In genomic region chr1:87024936-87025537, GRCh38 we compare ENCODE assay signal across 9 cellular contexts.
DNase-seq lines count a peak whose midpoint lies in the region; ATAC-seq, FAIRE-seq and TF ChIP-seq lines count a peak whose summit lies in the region.
"Had no signal": no experiment of that assay in that cellular context is flagged by ENCODE, and none has a peak within 500 bp of the region (broad histone marks: within the 10 kb centered on the region; RNA-seq: fewer than 3 reads in every experiment).

No MANE protein-coding gene starts in this region.

- in situ Hi-C loops in Caki2 (cut with HindIII; ENCODE audit: low pct_unique_long_range_greater_than_20kb, low sequenced_read_pairs): no loop called here

- no peak overlapping the region for H3K9ac ChIP-seq in colonic mucosa (ENCODE audit: low read depth in 2 of 2, low read length in 2 of 2)

- H3K4me1 ChIP-seq in colonic mucosa (no peaks in the 10 kb centered on the region), thyroid gland (no peaks in the 10 kb centered on the region)

- no peak for TF ChIP-seq POLR2A in thyroid gland (IDR thresholded peaks at IDR 0.05)

- no peak overlapping the region for H3K4me3 ChIP-seq in colonic mucosa
- no peak overlapping the region for H3K4me3 ChIP-seq in thyroid gland (replicated peaks in 1 of 3)
- H3K4me3 ChIP-seq: SK-N-MC had no signal

- no peaks in the 10 kb centered on the region for H3K27me3 ChIP-seq in colonic mucosa
- no peaks in the 10 kb centered on the region for H3K27me3 ChIP-seq in thyroid gland

- WGBS in thyroid gland, 2 donors: 85 to 99% methylated on average over 2 of the region's 2 CpGs

- peak; percentile 77 for ATAC-seq in HG03378 (IDR thresholded peaks at IDR 0.05; ENCODE audit: unreplicated experiment)

- no peak overlapping the region for H3K27ac ChIP-seq in colonic mucosa
- no peak overlapping the region for H3K27ac ChIP-seq in thyroid gland
- H3K27ac ChIP-seq: SK-N-MC had no signal

- H3K9me3 ChIP-seq in colonic mucosa: no peaks in the 10 kb centered on the region
- no peaks in the 10 kb centered on the region for H3K9me3 ChIP-seq in thyroid gland

- H3K36me3 ChIP-seq in colonic mucosa: no peaks in the 10 kb centered on the region
- no peaks in the 10 kb centered on the region for H3K36me3 ChIP-seq in thyroid gland

- intact Hi-C loops in colonic mucosa (cut with DNase I) (no loop called here), thyroid gland (cut with DNase I) (no loop called here)

- peak; percentile 39 for FAIRE-seq in GM19239 (lab: Jason Lieb, UNC)

- peak; percentile 10 for DNase-seq in Caki2 (ENCODE audit: low read depth)
- DNase-seq in GM19239 (ENCODE audit: insufficient read length, low spot score): no peak
- peak; percentile 73 for DNase-seq in NCI-H69 (lab: John Stamatoyannopoulos, UW)
- DNase-seq in colonic mucosa: no peak
- DNase-seq in myocyte (ENCODE audit: low read depth): peak; percentile 55
- no peak for DNase-seq in thyroid gland
- no peak for DNase-seq in stimulated activated CD4-positive, alpha-beta T cell treated with anti-CD3 and anti-CD28 coated beads, Interleukin-4, amount 100 ng/mL, for 4 hours

- TF ChIP-seq CTCF in colonic mucosa (IDR thresholded peaks at IDR 0.05) (peak; percentile 48), thyroid gland (IDR thresholded peaks at IDR 0.05) (peak in 3 of 6 experiments; percentile 28 to 42 (median 30))

Comparison
In these comparisons a context has a peak if more than half of its experiments do, and no peak if none do; other contexts are left out.
1. DNase-seq: peak in Caki2 (single experiment), NCI-H69 (single experiment) and myocyte (single experiment); none in GM19239 (single experiment), colonic mucosa (single experiment), thyroid gland (0 of 2) and stimulated activated CD4-positive, alpha-beta T cell treated with anti-CD3 and anti-CD28 coated beads, Interleukin-4, amount 100 ng/mL, for 4 hours (0 of 2).